1 cellular context compared by ENCODE assay signal in the genomic region with DNA sequence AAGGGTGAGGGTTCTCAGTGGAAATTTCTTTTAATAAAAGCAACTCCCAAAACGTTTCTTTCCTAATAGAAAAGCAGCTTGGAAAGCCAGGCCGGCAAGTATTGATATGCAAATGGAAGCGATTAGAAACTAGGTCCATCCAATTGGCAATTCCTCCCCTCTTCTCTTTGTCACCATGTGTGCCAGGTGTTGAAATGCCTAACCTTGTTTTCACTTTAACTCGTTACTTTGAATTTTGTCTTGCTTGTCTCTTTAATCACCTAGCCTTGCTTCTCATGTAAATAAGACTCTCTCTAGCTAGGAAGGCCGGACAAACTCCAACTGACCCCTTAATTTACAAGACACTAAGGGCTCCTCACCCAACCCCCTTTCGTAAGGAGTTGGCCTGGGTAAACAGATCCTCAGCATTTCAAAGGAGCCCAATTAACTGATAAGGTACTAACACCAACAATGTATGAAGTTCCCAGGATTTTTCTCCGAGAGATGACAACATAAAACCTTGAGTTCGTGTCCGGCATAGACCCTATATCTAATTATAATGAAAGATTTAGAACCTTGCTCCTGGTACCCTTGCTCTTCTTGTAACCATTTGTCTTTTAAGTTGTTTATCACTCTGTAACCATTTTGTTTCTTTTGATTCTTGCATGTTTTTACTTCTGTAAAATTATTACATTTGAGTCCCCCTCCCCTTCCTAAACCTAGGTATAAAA.
TF ChIP-seq lines count a peak whose summit lies in the region.

No MANE protein-coding gene starts in this region.

TF ChIP-seq in WTC11, 78 proteins besides CTCF, POLR2A, EP300 and RAD21 (continued from another document):
- TF ChIP-seq, protein P1, sequence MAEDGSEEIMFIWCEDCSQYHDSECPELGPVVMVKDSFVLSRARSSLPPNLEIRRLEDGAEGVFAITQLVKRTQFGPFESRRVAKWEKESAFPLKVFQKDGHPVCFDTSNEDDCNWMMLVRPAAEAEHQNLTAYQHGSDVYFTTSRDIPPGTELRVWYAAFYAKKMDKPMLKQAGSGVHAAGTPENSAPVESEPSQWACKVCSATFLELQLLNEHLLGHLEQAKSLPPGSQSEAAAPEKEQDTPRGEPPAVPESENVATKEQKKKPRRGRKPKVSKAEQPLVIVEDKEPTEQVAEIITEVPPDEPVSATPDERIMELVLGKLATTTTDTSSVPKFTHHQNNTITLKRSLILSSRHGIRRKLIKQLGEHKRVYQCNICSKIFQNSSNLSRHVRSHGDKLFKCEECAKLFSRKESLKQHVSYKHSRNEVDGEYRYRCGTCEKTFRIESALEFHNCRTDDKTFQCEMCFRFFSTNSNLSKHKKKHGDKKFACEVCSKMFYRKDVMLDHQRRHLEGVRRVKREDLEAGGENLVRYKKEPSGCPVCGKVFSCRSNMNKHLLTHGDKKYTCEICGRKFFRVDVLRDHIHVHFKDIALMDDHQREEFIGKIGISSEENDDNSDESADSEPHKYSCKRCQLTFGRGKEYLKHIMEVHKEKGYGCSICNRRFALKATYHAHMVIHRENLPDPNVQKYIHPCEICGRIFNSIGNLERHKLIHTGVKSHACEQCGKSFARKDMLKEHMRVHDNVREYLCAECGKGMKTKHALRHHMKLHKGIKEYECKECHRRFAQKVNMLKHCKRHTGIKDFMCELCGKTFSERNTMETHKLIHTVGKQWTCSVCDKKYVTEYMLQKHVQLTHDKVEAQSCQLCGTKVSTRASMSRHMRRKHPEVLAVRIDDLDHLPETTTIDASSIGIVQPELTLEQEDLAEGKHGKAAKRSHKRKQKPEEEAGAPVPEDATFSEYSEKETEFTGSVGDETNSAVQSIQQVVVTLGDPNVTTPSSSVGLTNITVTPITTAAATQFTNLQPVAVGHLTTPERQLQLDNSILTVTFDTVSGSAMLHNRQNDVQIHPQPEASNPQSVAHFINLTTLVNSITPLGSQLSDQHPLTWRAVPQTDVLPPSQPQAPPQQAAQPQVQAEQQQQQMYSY (CRISPR knock-in tag; IDR thresholded peaks at IDR 0.05): peak; percentile 80
- TF ChIP-seq SP1 (CRISPR knock-in tag; conservative IDR thresholded peaks at IDR 0.05): peak; percentile 34; the same call in 1 of the 2 replicates
- peak; percentile 91 for TF ChIP-seq FOXK1 (CRISPR knock-in tag; IDR thresholded peaks at IDR 0.05)
